In the genomic region with DNA sequence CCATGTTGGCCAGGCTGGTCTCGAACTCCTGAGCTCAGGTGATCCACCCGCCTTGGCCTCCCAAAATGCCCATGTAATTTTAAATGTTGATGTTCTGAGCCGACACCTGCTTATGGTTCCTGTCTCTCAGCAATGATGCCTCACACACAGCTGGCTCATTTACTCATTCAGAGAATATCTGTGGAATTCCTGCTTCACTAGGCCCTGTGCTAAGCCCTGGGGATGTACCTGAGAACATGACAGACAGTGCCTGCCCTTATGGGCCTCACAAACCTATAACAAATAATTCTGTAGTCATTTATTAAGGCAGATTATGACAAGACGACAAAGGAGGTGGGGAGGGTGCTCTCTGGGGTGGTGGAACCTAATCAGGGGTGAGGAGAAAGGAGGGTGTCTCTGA, we compare ENCODE assay signal across 13 cellular contexts.
DNase-seq lines count a peak whose midpoint lies in the region; ATAC-seq, FAIRE-seq and TF ChIP-seq lines count a peak whose summit lies in the region.
"Had no signal": no experiment of that assay in that cellular context is flagged by ENCODE, and none has a peak within 500 bp of the region (broad histone marks: within the 10 kb centered on the region; RNA-seq: fewer than 3 reads in every experiment).

No MANE protein-coding gene starts in this region.

- no peaks in the 10 kb centered on the region for H3K9me3 ChIP-seq in kidney (ENCODE audit: control insufficient read depth in 1 of 2, low read length in 2 of 2)
- H3K9me3 ChIP-seq: left ventricle myocardium inferior had no signal

- peak; percentile 51 for ATAC-seq in HG02759 (IDR thresholded peaks at IDR 0.05; ENCODE audit: unreplicated experiment)
- peak; percentile 82 to 83 for ATAC-seq in stimulated activated naive B cell treated with anti-CD40 and anti-IgM and Interleukin-4, amounts not matched to agents 10 μg/mL and 1 μg/mL and 100 μg/mL, for 72 hours (replicated peaks)
- ATAC-seq: sciatic nerve had no signal

- no peaks in the 10 kb centered on the region for H3K4me1 ChIP-seq in kidney (ENCODE audit: control insufficient read depth in 1 of 2, insufficient read depth in 1 of 2, low read depth in 1 of 2, low read length in 2 of 2)
- H3K4me1 ChIP-seq: left ventricle myocardium inferior had no signal

- peaks cover 0 to 2% of the 10 kb centered on the region in 2 donors for H3K36me3 ChIP-seq in kidney (ENCODE audit: control insufficient read depth in 1 of 2, insufficient read depth in 2 of 2, low read length in 2 of 2)

- H3K27ac Mint-ChIP-seq in stimulated activated naive B cell treated with anti-CD40 and anti-IgM and Interleukin-4, amounts not matched to agents 10 μg/mL and 1 μg/mL and 100 μg/mL, for 72 hours, result peak overlapping the region; percentile 92
- H3K27ac Mint-ChIP-seq: nephron progenitor cell had no signal

- H3K4me3 ChIP-seq in kidney (ENCODE audit: low read length in 2 of 2), result no peak overlapping the region
- H3K4me3 ChIP-seq: left ventricle myocardium inferior had no signal

- H3K9ac ChIP-seq in kidney (ENCODE audit: low read length in 2 of 2), result no peak overlapping the region

- no peak for TF ChIP-seq CTCF in kidney (IDR thresholded peaks at IDR 0.05; ENCODE audit: borderline replicate concordance, extremely low read depth, insufficient read depth)

- peak; percentile 26 for DNase-seq in activated naive CD4-positive, alpha-beta T cell treated with Interleukin-2 at 50 U/mL for 16 hours
- no peak for DNase-seq in activated naive CD4-positive, alpha-beta T cell (lab: John Stamatoyannopoulos, UW)
- DNase-seq in amniotic epithelial cell (ENCODE audit: low read depth) (peak; percentile 15), kidney (no peak), COLO668 (lab: John Stamatoyannopoulos, UW; ENCODE audit: unreplicated experiment) (no peak), hepatic stellate cell (ENCODE audit: low spot score) (no peak)
- peak; percentile 65 for DNase-seq in stimulated activated naive B cell treated with anti-CD40 and anti-IgM and Interleukin-4, amounts not matched to agents 10 μg/mL and 1 μg/mL and 100 μg/mL, for 72 hours
- DNase-seq: left ventricle myocardium inferior, nephron progenitor cell had no signal

- peaks cover 50 to 81% of the 10 kb centered on the region in 2 donors for H3K4me1 Mint-ChIP-seq in stimulated activated naive B cell treated with anti-CD40 and anti-IgM and Interleukin-4, amounts not matched to agents 10 μg/mL and 1 μg/mL and 100 μg/mL, for 72 hours

- H3K27ac ChIP-seq in kidney (ENCODE audit: low read depth in 2 of 2, low read length in 2 of 2), result no peak overlapping the region
- H3K27ac ChIP-seq: left ventricle myocardium inferior had no signal

- intact Hi-C loops in kidney (cut with DNase I), result no loop called here

- H3K9me3 Mint-ChIP-seq in stimulated activated naive B cell treated with anti-CD40 and anti-IgM and Interleukin-4, amounts not matched to agents 10 μg/mL and 1 μg/mL and 100 μg/mL, for 72 hours, result peaks cover 6 to 9% of the 10 kb centered on the region in 2 donors

- peaks cover 12 to 26% of the 10 kb centered on the region in 2 donors for H3K36me3 Mint-ChIP-seq in stimulated activated naive B cell treated with anti-CD40 and anti-IgM and Interleukin-4, amounts not matched to agents 10 μg/mL and 1 μg/mL and 100 μg/mL, for 72 hours

- H3K4me3 Mint-ChIP-seq in stimulated activated naive B cell treated with anti-CD40 and anti-IgM and Interleukin-4, amounts not matched to agents 10 μg/mL and 1 μg/mL and 100 μg/mL, for 72 hours, result peak overlapping the region; percentile 50 to 60
- H3K4me3 Mint-ChIP-seq: brain, nephron progenitor cell had no signal

- H3K27me3 Mint-ChIP-seq in stimulated activated naive B cell treated with anti-CD40 and anti-IgM and Interleukin-4, amounts not matched to agents 10 μg/mL and 1 μg/mL and 100 μg/mL, for 72 hours, result no peaks in the 10 kb centered on the region
- H3K27me3 Mint-ChIP-seq: brain had no signal

- FAIRE-seq in kidney (lab: Jason Lieb, UNC), result no peak
- FAIRE-seq: GM18507 had no signal

Comparison
In these comparisons a context has a peak if more than half of its experiments do, and no peak if none do; other contexts are left out.
1. DNase-seq: peak in activated naive CD4-positive, alpha-beta T cell treated with Interleukin-2 at 50 U/mL for 16 hours (single experiment), amniotic epithelial cell (single experiment) and stimulated activated naive B cell treated with anti-CD40 and anti-IgM and Interleukin-4, amounts not matched to agents 10 μg/mL and 1 μg/mL and 100 μg/mL, for 72 hours (single experiment); none in activated naive CD4-positive, alpha-beta T cell (0 of 4), kidney (single experiment), COLO668 (single experiment) and hepatic stellate cell (single experiment).